ENCODE assay signal across 9 cellular contexts in the genomic region with DNA sequence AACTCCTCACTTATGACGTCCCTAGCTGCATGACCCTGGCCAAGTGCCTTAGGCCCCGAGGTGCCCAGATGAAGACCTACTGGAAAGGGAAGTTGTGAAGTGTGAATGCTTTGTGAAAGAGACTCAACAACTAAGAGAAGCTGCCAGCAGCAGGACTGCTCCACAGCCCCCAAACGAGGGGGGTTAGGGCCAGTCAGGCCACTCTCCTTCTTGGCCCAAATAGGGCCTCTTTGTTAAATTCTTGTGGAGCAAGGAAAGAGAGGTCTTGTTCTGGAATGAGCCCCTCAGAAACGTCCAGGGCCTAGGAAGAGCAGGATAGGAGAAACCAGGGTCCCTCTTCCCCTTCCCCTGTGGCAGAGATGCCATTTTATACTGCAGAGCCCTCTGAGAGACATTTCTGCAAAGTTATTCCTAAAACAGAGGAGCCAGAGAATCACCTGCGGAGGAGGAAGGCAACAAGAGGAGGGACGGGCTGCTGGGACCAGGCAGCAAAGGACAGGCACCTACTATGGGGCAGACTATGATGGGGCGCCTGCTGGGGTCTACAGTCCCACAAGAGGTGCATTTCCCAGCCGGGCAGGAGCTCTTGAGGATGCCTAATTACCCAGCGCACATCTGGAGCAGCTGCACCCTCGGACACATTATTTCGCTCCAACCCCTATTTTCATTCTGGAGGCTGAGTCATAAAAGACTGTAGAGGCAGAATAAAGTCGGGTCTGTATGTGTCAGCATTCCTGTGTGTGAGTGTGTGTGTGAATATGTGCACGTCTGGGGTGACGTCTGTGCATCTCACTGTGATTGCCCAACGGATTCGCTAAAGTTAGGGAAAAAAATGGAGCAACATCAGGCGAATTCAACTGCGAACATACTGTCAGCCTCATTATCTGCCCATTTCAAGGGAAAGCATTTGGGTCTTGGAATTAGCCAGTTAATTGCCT. TPM values are rescaled to one million over a fixed set of nuclear protein-coding genes. Genes with fewer than 3 reads are reported as not detected.
A peak's percentile ranks its signal among the peaks of the same experiment; 100 is the strongest.
DNase-seq lines count a peak whose midpoint lies in the region; ATAC-seq and TF ChIP-seq lines count a peak whose summit lies in the region.
"Had no signal": no experiment of that assay in that cellular context is flagged by ENCODE, and none has a peak within 500 bp of the region (broad histone marks: within the 10 kb centered on the region; RNA-seq: fewer than 3 reads in every experiment).

No MANE protein-coding gene starts in this region.

- no peak overlapping the region for H3K27ac ChIP-seq in RWPE2 (ENCODE audit: poor library complexity, severe bottlenecking)
- H3K27ac ChIP-seq: SJCRH30 had no signal

- H3K9me3 ChIP-seq in RWPE2 (ENCODE audit: severe bottlenecking): no peaks in the 10 kb centered on the region
- H3K9me3 ChIP-seq: SJCRH30 had no signal

- ATAC-seq in RWPE2 (ENCODE audit: low read depth): peak; percentile 74
- ATAC-seq in HG02588 (IDR thresholded peaks at IDR 0.05; ENCODE audit: unreplicated experiment): no peak
- ATAC-seq in Right ventricle myocardium inferior: no peak

- intact Hi-C loops in Right ventricle myocardium inferior (cut with DNase I): no loop called here

- no peaks in the 10 kb centered on the region for H3K36me3 ChIP-seq in RWPE2 (ENCODE audit: low read depth)
- H3K36me3 ChIP-seq: SJCRH30 had no signal

- no peaks in the 10 kb centered on the region for H3K4me1 ChIP-seq in RWPE2 (ENCODE audit: insufficient read depth, poor library complexity, severe bottlenecking)

- no peak overlapping the region for H3K4me3 ChIP-seq in RWPE2 (ENCODE audit: severe bottlenecking)

- H3K27me3 ChIP-seq in RWPE2 (ENCODE audit: insufficient read depth, poor library complexity, severe bottlenecking): peaks cover 14% of the 10 kb centered on the region

- DNase-seq in AG20443 (ENCODE audit: low spot score) (peak; percentile 90), RWPE2 (ENCODE audit: low spot score) (no peak), kidney tubule cell (ENCODE audit: low spot score) (peak; percentile 59), amygdala (lab: John Stamatoyannopoulos, UW) (no peak), Right ventricle myocardium inferior (ENCODE audit: missing footprints) (no peak)
- DNase-seq: activated CD4-positive, alpha-beta T cell treated with anti-CD3 and anti-CD28 coated beads, Interleukin-2, amount 10 ng/mL, durations not matched to agents 24 days and 14 days; activated naive CD8-positive, alpha-beta T cell treated with anti-CD3 and anti-CD28 coated beads, Interleukin-2, amount 10 ng/mL, durations not matched to agents 7 days and 5 days; SJCRH30 had no signal

- no peak for TF ChIP-seq CTCF in RWPE2 (IDR thresholded peaks at IDR 0.05; ENCODE audit: poor library complexity, severe bottlenecking)

RNA-seq across cellular contexts. Expression of gene HOXB9, which starts 11.4 kb away (rescaled TPM):
- total RNA-seq in Right ventricle myocardium inferior: not detected

RNA-seq across cellular contexts. Expression of gene HOXB8, which starts 22.5 kb away (rescaled TPM):
- total RNA-seq in Right ventricle myocardium inferior: not detected
- total RNA-seq: activated CD4-positive, alpha-beta T cell treated with anti-CD3 and anti-CD28 coated beads, Interleukin-2, amount 10 ng/mL, durations not matched to agents 24 days and 14 days; activated naive CD8-positive, alpha-beta T cell treated with anti-CD3 and anti-CD28 coated beads, Interleukin-2, amount 10 ng/mL, durations not matched to agents 7 days and 5 days had no signal

RNA-seq across cellular contexts. Expression of gene HOXB7, which starts 26.8 kb away (rescaled TPM):
- 0.41 TPM for total RNA-seq in Right ventricle myocardium inferior

RNA-seq across cellular contexts. Expression of gene HOXB6, which starts 32.8 kb away (rescaled TPM):
- 0.57 TPM for total RNA-seq in Right ventricle myocardium inferior
- total RNA-seq: activated naive CD8-positive, alpha-beta T cell treated with anti-CD3 and anti-CD28 coated beads, Interleukin-2, amount 10 ng/mL, durations not matched to agents 7 days and 5 days had no signal

RNA-seq across cellular contexts. Expression of gene HOXB5, which starts 44.0 kb away (rescaled TPM):
- total RNA-seq in Right ventricle myocardium inferior: not detected
- total RNA-seq: activated CD4-positive, alpha-beta T cell treated with anti-CD3 and anti-CD28 coated beads, Interleukin-2, amount 10 ng/mL, durations not matched to agents 24 days and 14 days; activated naive CD8-positive, alpha-beta T cell treated with anti-CD3 and anti-CD28 coated beads, Interleukin-2, amount 10 ng/mL, durations not matched to agents 7 days and 5 days had no signal

Comparison
In these comparisons a context has a peak if more than half of its experiments do, and no peak if none do; other contexts are left out.
1. DNase-seq: peak in AG20443 (single experiment) and kidney tubule cell (single experiment); none in RWPE2 (single experiment), amygdala (0 of 56) and Right ventricle myocardium inferior (single experiment).